Comparison of ENCODE assay signal across 8 cellular contexts in genomic region chrX:153667931-153668396, GRCh38. TPM values are rescaled to one million over a fixed set of nuclear protein-coding genes. Genes with fewer than 3 reads are reported as not detected.
A peak's percentile ranks its signal among the peaks of the same experiment; 100 is the strongest.
DNase-seq lines count a peak whose midpoint lies in the region; ATAC-seq and TF ChIP-seq lines count a peak whose summit lies in the region.

No MANE protein-coding gene starts in this region.

- no peak overlapping the region for H3K27ac Mint-ChIP-seq in Calu3 (ENCODE audit: unreplicated experiment)
- H3K27ac Mint-ChIP-seq in activated CD4-positive, alpha-beta T cell treated with anti-CD3 and anti-CD28 coated beads for 36 hours: no peak overlapping the region

- H3K27me3 Mint-ChIP-seq in Calu3 (ENCODE audit: unreplicated experiment): peaks cover 64% of the 10 kb centered on the region
- H3K27me3 Mint-ChIP-seq in activated CD4-positive, alpha-beta T cell treated with anti-CD3 and anti-CD28 coated beads for 36 hours: peaks cover 7% of the 10 kb centered on the region

- POLR2A ChIA-PET in HEK293 (lab: Yijun Ruan, JAX): interaction anchor here (1.1 to 1.8 kb wide), 2 partner anchors 40 to 70 kb away, joined by 4 to 5 read pairs; no protein-coding TSS in a partner anchor
- POLR2A ChIA-PET in activated CD4-positive, alpha-beta T cell treated with anti-CD3 and anti-CD28 coated beads for 36 hours (lab: Charles Lee): no interaction called here

- TF ChIP-seq CTCF in Calu3 (IDR thresholded peaks at IDR 0.05; ENCODE audit: unreplicated experiment) (peak; percentile 79), HEK293 (tag by site-specific recombination; IDR thresholded peaks at IDR 0.05) (peak; percentile 91)

- no peaks in the 10 kb centered on the region for H3K36me3 Mint-ChIP-seq in Calu3 (ENCODE audit: insufficient read depth, unreplicated experiment)
- no peaks in the 10 kb centered on the region for H3K36me3 Mint-ChIP-seq in activated CD4-positive, alpha-beta T cell treated with anti-CD3 and anti-CD28 coated beads for 36 hours (ENCODE audit: low read depth)

- peak; percentile 92 for ATAC-seq in activated CD4-positive, alpha-beta T cell treated with anti-CD3 and anti-CD28 coated beads for 36 hours
- no peak for ATAC-seq in HG02610 (IDR thresholded peaks at IDR 0.05; ENCODE audit: unreplicated experiment)

- no peak overlapping the region for H3K4me3 ChIP-seq in HEK293 (ENCODE audit: low read depth, low read length)

- intact Hi-C loops in Calu3 (cut with micrococcal nuclease; ENCODE audit: unreplicated experiment): loop anchor here (5.0 kb wide), 1 partner anchor 131 kb away; no protein-coding TSS in a partner anchor
- intact Hi-C loops in activated CD4-positive, alpha-beta T cell treated with anti-CD3 and anti-CD28 coated beads for 36 hours (cut with DNase I, micrococcal nuclease): loop anchor here (1.0 to 5.0 kb wide), 8 partner anchors 58 to 711 kb away; no protein-coding TSS in a partner anchor

- H3K4me3 Mint-ChIP-seq in Calu3 (ENCODE audit: low read depth, unreplicated experiment): peak overlapping the region; percentile 51
- peak overlapping the region; percentile 70 for H3K4me3 Mint-ChIP-seq in activated CD4-positive, alpha-beta T cell treated with anti-CD3 and anti-CD28 coated beads for 36 hours

- no peaks in the 10 kb centered on the region for H3K9me3 Mint-ChIP-seq in Calu3 (ENCODE audit: low read depth, unreplicated experiment)
- H3K9me3 Mint-ChIP-seq in activated CD4-positive, alpha-beta T cell treated with anti-CD3 and anti-CD28 coated beads for 36 hours (ENCODE audit: low read depth): no peaks in the 10 kb centered on the region

- no TSS peak for BruUV-seq in Calu3 (replicated peaks; lab: Mats Ljungman, UMichigan)

- H3K4me1 Mint-ChIP-seq in Calu3 (ENCODE audit: low read depth, unreplicated experiment): peaks cover 12% of the 10 kb centered on the region
- H3K4me1 Mint-ChIP-seq in activated CD4-positive, alpha-beta T cell treated with anti-CD3 and anti-CD28 coated beads for 36 hours: peaks cover 7% of the 10 kb centered on the region

- no peaks in the 10 kb centered on the region for H3K9me3 ChIP-seq in HEK293 (ENCODE audit: control insufficient read depth, insufficient read depth, low read depth, low read length)

- no peaks in the 10 kb centered on the region for H3K36me3 ChIP-seq in HEK293 (ENCODE audit: control insufficient read depth in 2 of 2, insufficient read depth in 1 of 2, low read length in 2 of 2)

- no peaks in the 10 kb centered on the region for H3K4me1 ChIP-seq in HEK293 (ENCODE audit: control insufficient read depth, insufficient read depth, low read length)

- DNase-seq in Calu3: peak; percentile 85
- DNase-seq in NCI-H226: peak; percentile 47
- DNase-seq in activated CD4-positive, alpha-beta T cell treated with anti-CD3 and anti-CD28 coated beads for 36 hours: peak; percentile 88
- DNase-seq in cerebellar cortex (ENCODE audit: low spot score): peak; percentile 87
- peak; percentile 89 for DNase-seq in left kidney (ENCODE audit: low read depth, low spot score)
- peak; percentile 46 for DNase-seq in stimulated activated CD4-positive, alpha-beta T cell treated with anti-CD3 and anti-CD28 coated beads, Interleukin-2, amount 100 ng/mL, for 4 hours (ENCODE audit: low read depth)

- H3K27ac ChIP-seq in HEK293 (ENCODE audit: extremely low read depth, low read depth, low read length): no peak overlapping the region

- CTCF ChIA-PET in Calu3 (lab: Charles Lee): interaction anchor here (0.6 to 2.2 kb wide), 13 partner anchors 11 to 703 kb away, joined by 3 to 25 read pairs (median 4); partner anchors contain the start of genes DUSP9 and SLC6A8
- CTCF ChIA-PET in HEK293 (lab: Yijun Ruan, JAX): interaction anchor here (0.6 to 5.2 kb wide), 39 partner anchors 10 to 726 kb away, joined by 3 to 63 read pairs (median 6); partner anchors contain the start of genes ARHGAP4, DUSP9 and SLC6A8
- CTCF ChIA-PET in activated CD4-positive, alpha-beta T cell treated with anti-CD3 and anti-CD28 coated beads for 36 hours (lab: Charles Lee): interaction anchor here (0.6 to 4.1 kb wide), 30 partner anchors 8 to 795 kb away, joined by 3 to 33 read pairs (median 4); partner anchors contain the start of genes DUSP9 and SLC6A8

TF ChIP-seq in HEK293, 187 proteins besides CTCF, POLR2A, EP300 and RAD21 (continues in another document):
- TF ChIP-seq KLF9 (tag by site-specific recombination; IDR thresholded peaks at IDR 0.05; ENCODE audit: low read depth) (no peak), ZNF335 (tag by site-specific recombination; conservative IDR thresholded peaks at IDR 0.05) (peak; percentile 82), ZNF112 (tag by site-specific recombination; IDR thresholded peaks at IDR 0.05) (no peak), PRDM10 (tag by site-specific recombination; IDR thresholded peaks at IDR 0.05) (0 out of 2 replicates have a peak, but pooled peaks have one; percentile 12), ZNF341 (tag by site-specific recombination; IDR thresholded peaks at IDR 0.05; ENCODE audit: low read depth) (peak; percentile 89), ZNF518A (tag by site-specific recombination; conservative IDR thresholded peaks at IDR 0.05; ENCODE audit: low read depth) (peak; percentile 46; the same call in 1 of the 2 replicates), ZNF549 (tag by site-specific recombination; IDR thresholded peaks at IDR 0.05) (no peak), ZSCAN30 (tag by site-specific recombination; IDR thresholded peaks at IDR 0.05) (0 out of 2 replicates have a peak, but pooled peaks have one; percentile 19)

RNA-seq across cellular contexts. Expression of gene PNCK, which starts 5.6 kb away (rescaled TPM):
- 1.1 TPM in 1 of 2 replicates, not detected in the other for total RNA-seq in Calu3 (2022)
- total RNA-seq in activated CD4-positive, alpha-beta T cell treated with anti-CD3 and anti-CD28 coated beads for 36 hours: under 1 TPM; 0.30 to 0.71 TPM

RNA-seq across cellular contexts. Expression of gene SLC6A8, which starts 19.8 kb away (rescaled TPM):
- 24.6 and 27.4 TPM in 2 replicates for total RNA-seq in Calu3 (2022)
- total RNA-seq in activated CD4-positive, alpha-beta T cell treated with anti-CD3 and anti-CD28 coated beads for 36 hours: under 1 TPM; 0.39 to 0.58 TPM

RNA-seq across cellular contexts. Expression of gene DUSP9, which starts 21.0 kb away (rescaled TPM):
- 0.19 and 0.27 TPM in 2 replicates for total RNA-seq in Calu3 (2022)
- under 1 TPM; 0.12 to 0.14 TPM for total RNA-seq in activated CD4-positive, alpha-beta T cell treated with anti-CD3 and anti-CD28 coated beads for 36 hours

RNA-seq across cellular contexts. Expression of gene BCAP31, which starts 56.2 kb away (rescaled TPM):
- total RNA-seq in Calu3 (2022): 371 and 407 TPM in 2 replicates
- 100 to 1,000 TPM in 1 of 2 experiments, 10 to 100 TPM in 1; 78.0 to 106 TPM for total RNA-seq in activated CD4-positive, alpha-beta T cell treated with anti-CD3 and anti-CD28 coated beads for 36 hours

RNA-seq across cellular contexts. Expression of gene ABCD1, which starts 56.7 kb away (rescaled TPM):
- total RNA-seq in Calu3 (2022): 14.4 and 22.8 TPM in 2 replicates
- 1 to 10 TPM; 4.5 to 4.8 TPM for total RNA-seq in activated CD4-positive, alpha-beta T cell treated with anti-CD3 and anti-CD28 coated beads for 36 hours

Comparison
In these comparisons a context has a peak if more than half of its experiments do, and no peak if none do; other contexts are left out.
1. RNA of gene SLC6A8, which starts 19.8 kb away (total RNA-seq): 24.6 to 27.4 TPM in Calu3; 0.39 to 0.58 TPM in activated CD4-positive, alpha-beta T cell treated with anti-CD3 and anti-CD28 coated beads for 36 hours; every median in the first group is over 10 times any median in the second.
2. Peak in every context shown above with its lines, with median percentiles within 50 percentile points of each other: DNase-seq.